ENCODE assay signal across 1 cellular context in genomic region chr22:22652573-22652972, GRCh38.
TF ChIP-seq lines count a peak whose summit lies in the region.

No MANE protein-coding gene starts in this region.

TF ChIP-seq in GM12878, 131 proteins besides CTCF, POLR2A, EP300 and RAD21:
- peak; percentile 38 for TF ChIP-seq BCL3 (IDR thresholded peaks at IDR 0.05; ENCODE audit: borderline replicate concordance, insufficient read depth, low read depth, low read length, poor library complexity, severe bottlenecking)
